8 cellular contexts compared by ENCODE assay signal in genomic region chr2:230218411-230218810, GRCh38. TPM values are rescaled to one million over a fixed set of nuclear protein-coding genes. Genes with fewer than 3 reads are reported as not detected.
DNase-seq lines count a peak whose midpoint lies in the region; ATAC-seq and TF ChIP-seq lines count a peak whose summit lies in the region.

No MANE protein-coding gene starts in this region.

- no peaks in the 10 kb centered on the region for H3K27me3 Mint-ChIP-seq in progenitor cell of endocrine pancreas

- H3K27me3 ChIP-seq in OCI-LY1 (ENCODE audit: insufficient read depth, low read length), result no peaks in the 10 kb centered on the region
- no peaks in the 10 kb centered on the region for H3K27me3 ChIP-seq in dorsolateral prefrontal cortex

- no peak overlapping the region for H3K27ac Mint-ChIP-seq in progenitor cell of endocrine pancreas

- H3K4me1 Mint-ChIP-seq in progenitor cell of endocrine pancreas (ENCODE audit: low read depth), result peaks cover 10% of the 10 kb centered on the region

- peak overlapping the region; percentile 83 for H3K9ac ChIP-seq in OCI-LY1 (ENCODE audit: low read length)

- no peak for ATAC-seq in GM21528 (IDR thresholded peaks at IDR 0.05; ENCODE audit: low FRiP score, unreplicated experiment)
- no peak for ATAC-seq in GM21423 (IDR thresholded peaks at IDR 0.05; ENCODE audit: unreplicated experiment)
- ATAC-seq in HG03442 (IDR thresholded peaks at IDR 0.05; ENCODE audit: unreplicated experiment), result no peak

- H3K9me3 Mint-ChIP-seq in progenitor cell of endocrine pancreas (ENCODE audit: low read depth), result no peaks in the 10 kb centered on the region

- TF ChIP-seq CTCF in GM12875 (IDR thresholded peaks at IDR 0.05; ENCODE audit: borderline replicate concordance, insufficient read depth, low read depth, low read length) (no peak), OCI-LY1 (IDR thresholded peaks at IDR 0.05; ENCODE audit: low read length) (no peak), dorsolateral prefrontal cortex (IDR thresholded peaks at IDR 0.05 in 54 of 56, conservative IDR thresholded peaks at IDR 0.05 in 2 of 56; ENCODE audit: low read depth in 1 of 56, partially characterized antibody in 56 of 56) (no peak), progenitor cell of endocrine pancreas (IDR thresholded peaks at IDR 0.05; ENCODE audit: unreplicated experiment) (no peak)

- H3K4me3 Mint-ChIP-seq in progenitor cell of endocrine pancreas (ENCODE audit: low read depth), result peak overlapping the region; percentile 20

- peaks cover 22% of the 10 kb centered on the region for H3K79me2 ChIP-seq in OCI-LY1 (ENCODE audit: insufficient read depth, low read length)

- H3K9me2 ChIP-seq in OCI-LY1 (ENCODE audit: low read depth, low read length), result no peaks in the 10 kb centered on the region

- peaks cover 2% of the 10 kb centered on the region for H3K36me3 Mint-ChIP-seq in progenitor cell of endocrine pancreas (ENCODE audit: insufficient read depth)

- H3F3A ChIP-seq in OCI-LY1 (ENCODE audit: insufficient read depth, low read length), result no peaks in the 10 kb centered on the region

- no peaks in the 10 kb centered on the region for H4K20me1 ChIP-seq in OCI-LY1 (ENCODE audit: insufficient read depth, low read length)

- DNase-seq in dorsolateral prefrontal cortex (no peak), progenitor cell of endocrine pancreas (ENCODE audit: low spot score, unreplicated experiment) (no peak), COLO668 (lab: John Stamatoyannopoulos, UW; ENCODE audit: unreplicated experiment) (no peak)

- no peak overlapping the region for H2AFZ ChIP-seq in OCI-LY1 (ENCODE audit: low read length)

- peaks cover 49% of the 10 kb centered on the region for H3K36me3 ChIP-seq in OCI-LY1 (ENCODE audit: insufficient read depth, low read length)

- peak overlapping the region; percentile 85 for H3K27ac ChIP-seq in OCI-LY1 (ENCODE audit: low read depth, low read length, poor library complexity, severe bottlenecking)
- peak overlapping the region in 12 of 59 donors; percentile 2 to 86 (median 20) for H3K27ac ChIP-seq in dorsolateral prefrontal cortex

- H3K4me2 ChIP-seq in OCI-LY1 (ENCODE audit: low read length), result peak overlapping the region; percentile 84

- H3K9me3 ChIP-seq in OCI-LY1 (ENCODE audit: low read length), result no peaks in the 10 kb centered on the region

- H3K4me3 ChIP-seq in GM12875 (ENCODE audit: low read depth, low read length) (peak overlapping the region; percentile 60), OCI-LY1 (ENCODE audit: low read depth, low read length, poor library complexity, severe bottlenecking) (peak overlapping the region; percentile 81), dorsolateral prefrontal cortex (peak overlapping the region in 36 of 59 donors; percentile 1 to 86 (median 72))

- peaks cover 53% of the 10 kb centered on the region for H3K4me1 ChIP-seq in OCI-LY1 (ENCODE audit: insufficient read depth, low read length, severe bottlenecking)

- intact Hi-C loops in dorsolateral prefrontal cortex (cut with DNase I), result no loop called here

RNA-seq across cellular contexts. Expression of gene SP110, which starts 1.4 kb away (rescaled TPM):
- total RNA-seq in dorsolateral prefrontal cortex (10 to 100 TPM in 97 of 120 experiments, 1 to 10 TPM in 23; 5.3 to 34.8 (median 14.0) TPM), progenitor cell of endocrine pancreas (5.1 and 5.8 TPM in 2 replicates)

RNA-seq across cellular contexts. Expression of gene SP140, which starts 7.1 kb away (rescaled TPM):
- total RNA-seq in dorsolateral prefrontal cortex, result 10 to 100 TPM in 5 of 120 experiments, 1 to 10 TPM in 115; 1.5 to 10.9 (median 4.5) TPM
- total RNA-seq in progenitor cell of endocrine pancreas, result 0.69 TPM in 1 of 2 replicates, not detected in the other
